In the genomic region with DNA sequence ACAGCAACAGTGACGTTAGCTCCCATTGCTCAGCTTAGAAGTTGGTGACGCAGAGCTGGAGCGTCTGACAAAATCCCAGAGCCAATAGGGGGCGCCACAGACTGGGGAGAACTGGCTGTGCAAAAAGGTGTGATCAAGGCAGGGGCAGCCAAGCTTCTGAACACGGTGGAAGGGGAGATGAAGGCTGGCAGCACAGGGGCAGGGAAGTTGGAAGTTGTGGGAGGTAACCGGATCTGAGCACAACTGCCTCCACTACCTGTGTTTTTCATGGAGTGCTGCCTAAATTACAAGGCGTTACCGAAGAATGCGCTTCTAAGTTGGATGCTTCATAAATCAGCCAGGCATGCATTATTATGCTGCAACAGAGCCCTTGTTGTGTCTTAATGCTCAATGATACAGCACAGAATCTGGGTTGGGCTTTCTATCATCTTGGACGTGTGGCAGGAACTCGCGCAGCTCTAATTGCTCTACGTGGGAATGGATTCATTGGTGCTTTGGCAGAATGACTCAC, we compare ENCODE assay signal across 8 cellular contexts.
DNase-seq lines count a peak whose midpoint lies in the region; ATAC-seq and TF ChIP-seq lines count a peak whose summit lies in the region.

No MANE protein-coding gene starts in this region.

- no peak overlapping the region for H3K27ac Mint-ChIP-seq in activated naive CD4-positive, alpha-beta T cell treated with anti-CD3 and anti-CD28 coated beads for 36 hours
- no peak overlapping the region for H3K27ac Mint-ChIP-seq in progenitor cell of endocrine pancreas

- H3K4me3 Mint-ChIP-seq in activated naive CD4-positive, alpha-beta T cell treated with anti-CD3 and anti-CD28 coated beads for 36 hours: no peak overlapping the region
- no peak overlapping the region for H3K4me3 Mint-ChIP-seq in progenitor cell of endocrine pancreas (ENCODE audit: low read depth)

- peak; percentile 44 for DNase-seq in activated naive CD4-positive, alpha-beta T cell treated with anti-CD3 and anti-CD28 coated beads for 36 hours
- DNase-seq in activated naive CD4-positive, alpha-beta T cell treated with Interleukin-2 at 50 U/mL for 16 hours: no peak
- DNase-seq in NCI-H460 (ENCODE audit: extremely low read depth, low read depth): peak; percentile 32
- DNase-seq in epithelial cell of esophagus (ENCODE audit: low read depth): peak; percentile 61
- DNase-seq in progenitor cell of endocrine pancreas (ENCODE audit: low spot score, unreplicated experiment): peak; percentile 36
- DNase-seq in HuH-7.5 (ENCODE audit: low spot score): no peak

- ATAC-seq in HG03442 (IDR thresholded peaks at IDR 0.05; ENCODE audit: unreplicated experiment): no peak
- no peak for ATAC-seq in GM21360 (IDR thresholded peaks at IDR 0.05; ENCODE audit: unreplicated experiment)

- peaks cover 7% of the 10 kb centered on the region for H3K27me3 Mint-ChIP-seq in activated naive CD4-positive, alpha-beta T cell treated with anti-CD3 and anti-CD28 coated beads for 36 hours (ENCODE audit: low read depth)
- no peaks in the 10 kb centered on the region for H3K27me3 Mint-ChIP-seq in progenitor cell of endocrine pancreas

- H3K36me3 Mint-ChIP-seq in activated naive CD4-positive, alpha-beta T cell treated with anti-CD3 and anti-CD28 coated beads for 36 hours (ENCODE audit: low read depth): no peaks in the 10 kb centered on the region
- no peaks in the 10 kb centered on the region for H3K36me3 Mint-ChIP-seq in progenitor cell of endocrine pancreas (ENCODE audit: insufficient read depth)

- H3K9me3 Mint-ChIP-seq in activated naive CD4-positive, alpha-beta T cell treated with anti-CD3 and anti-CD28 coated beads for 36 hours: no peaks in the 10 kb centered on the region
- H3K9me3 Mint-ChIP-seq in progenitor cell of endocrine pancreas (ENCODE audit: low read depth): no peaks in the 10 kb centered on the region

- TF ChIP-seq CTCF in epithelial cell of esophagus (IDR thresholded peaks at IDR 0.05; ENCODE audit: insufficient read depth, low read depth, low read length, missing control alignments) (peak; percentile 60), progenitor cell of endocrine pancreas (IDR thresholded peaks at IDR 0.05; ENCODE audit: unreplicated experiment) (peak; percentile 55)

- CTCF ChIA-PET in activated naive CD4-positive, alpha-beta T cell treated with anti-CD3 and anti-CD28 coated beads for 36 hours (lab: Charles Lee): interaction anchor here (0.5 to 1.0 kb wide), 3 partner anchors 9 to 170 kb away, joined by 3 to 5 read pairs (median 3); no protein-coding TSS in a partner anchor

- no peak overlapping the region for H3K4me3 ChIP-seq in epithelial cell of esophagus (ENCODE audit: low read length)

- intact Hi-C loops in activated naive CD4-positive, alpha-beta T cell treated with anti-CD3 and anti-CD28 coated beads for 36 hours (cut with micrococcal nuclease): loop anchor here (1.0 kb wide), 1 partner anchor 1576 kb away; no protein-coding TSS in a partner anchor

- H3K4me1 Mint-ChIP-seq in activated naive CD4-positive, alpha-beta T cell treated with anti-CD3 and anti-CD28 coated beads for 36 hours (ENCODE audit: low read depth): no peaks in the 10 kb centered on the region
- peaks cover 4% of the 10 kb centered on the region for H3K4me1 Mint-ChIP-seq in progenitor cell of endocrine pancreas (ENCODE audit: low read depth)

Comparison
In these comparisons a context has a peak if more than half of its experiments do, and no peak if none do; other contexts are left out.
1. DNase-seq: peak in activated naive CD4-positive, alpha-beta T cell treated with anti-CD3 and anti-CD28 coated beads for 36 hours (single experiment), NCI-H460 (single experiment), epithelial cell of esophagus (single experiment) and progenitor cell of endocrine pancreas (single experiment); none in activated naive CD4-positive, alpha-beta T cell treated with Interleukin-2 at 50 U/mL for 16 hours (single experiment) and HuH-7.5 (single experiment).